In the genomic region with DNA sequence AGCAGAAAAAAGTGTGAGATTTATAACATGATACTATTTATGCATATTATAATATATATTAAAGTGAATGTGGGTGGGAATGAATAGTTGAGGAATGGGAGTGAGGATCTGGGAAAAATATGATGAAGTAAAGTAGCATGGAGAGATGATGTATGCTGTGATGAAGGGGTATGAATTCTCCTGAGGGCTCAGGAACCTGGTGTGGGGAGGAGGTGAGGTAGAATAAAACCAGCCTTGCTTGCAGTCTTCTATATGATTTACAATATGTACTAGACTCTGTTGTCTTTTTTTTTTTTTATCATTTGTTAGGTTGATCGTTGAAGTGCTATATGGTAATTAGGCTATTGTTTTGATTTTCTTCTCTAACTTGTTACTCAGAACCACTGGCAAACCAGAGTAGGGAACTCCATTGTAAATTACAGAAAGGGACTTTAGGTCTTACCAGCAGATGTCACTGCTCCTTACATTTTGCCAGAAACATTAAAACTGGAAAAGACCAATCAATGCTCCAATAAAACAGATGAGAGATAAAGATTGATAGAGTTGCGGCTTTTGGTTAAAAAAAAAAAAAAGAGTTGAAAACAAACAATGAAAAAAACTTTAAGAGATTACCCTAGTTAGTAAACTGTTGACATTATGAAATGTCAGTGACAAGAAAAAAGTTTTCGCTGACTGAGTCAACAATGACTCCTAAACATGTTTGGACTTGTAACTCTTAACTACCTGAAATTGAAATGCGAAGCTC, we compare ENCODE assay signal across 8 cellular contexts. TPM values are rescaled to one million over a fixed set of nuclear protein-coding genes. Genes with fewer than 3 reads are reported as not detected.
DNase-seq lines count a peak whose midpoint lies in the region; ATAC-seq, FAIRE-seq and TF ChIP-seq lines count a peak whose summit lies in the region.

No MANE protein-coding gene starts in this region.

- no peaks in the 10 kb centered on the region for H3K4me1 ChIP-seq in CD4-positive, CD25-positive, alpha-beta regulatory T cell (ENCODE audit: control insufficient read depth, insufficient read depth, low read length, poor library complexity, severe bottlenecking)

- no peaks in the 10 kb centered on the region for H3K9me3 Mint-ChIP-seq in CD4-positive, CD25-positive, alpha-beta regulatory T cell

- FAIRE-seq in frontal cortex (lab: Jason Lieb, UNC): peak; percentile 95

- H3K4me3 ChIP-seq in CD4-positive, CD25-positive, alpha-beta regulatory T cell (ENCODE audit: low read depth, low read length): no peak overlapping the region
- no peak overlapping the region for H3K4me3 ChIP-seq in HFF-Myc (replicated peaks; ENCODE audit: low read depth, low read length)

- no peaks in the 10 kb centered on the region for H3K27me3 ChIP-seq in CD4-positive, CD25-positive, alpha-beta regulatory T cell (ENCODE audit: control insufficient read depth, insufficient read depth, low read length)

- no peak for ATAC-seq in CD4-positive, CD25-positive, alpha-beta regulatory T cell (ENCODE audit: low read depth in 2 of 2)
- ATAC-seq in GM18498 (IDR thresholded peaks at IDR 0.05; ENCODE audit: unreplicated experiment) (no peak), GM19452 (IDR thresholded peaks at IDR 0.05; ENCODE audit: unreplicated experiment) (no peak), HG03280 (IDR thresholded peaks at IDR 0.05; ENCODE audit: unreplicated experiment) (no peak)

- no peaks in the 10 kb centered on the region for H3K4me1 Mint-ChIP-seq in CD4-positive, CD25-positive, alpha-beta regulatory T cell

- no peak overlapping the region for H3K27ac Mint-ChIP-seq in CD4-positive, CD25-positive, alpha-beta regulatory T cell

- H3K36me3 Mint-ChIP-seq in CD4-positive, CD25-positive, alpha-beta regulatory T cell: no peaks in the 10 kb centered on the region

- peaks cover 13% of the 10 kb centered on the region for H3K27me3 Mint-ChIP-seq in CD4-positive, CD25-positive, alpha-beta regulatory T cell

- no peaks in the 10 kb centered on the region for H3K9me3 ChIP-seq in CD4-positive, CD25-positive, alpha-beta regulatory T cell (ENCODE audit: control insufficient read depth in 2 of 2, low read length in 2 of 2)

- peak; percentile 51 for TF ChIP-seq CTCF in HFF-Myc (IDR thresholded peaks at IDR 0.05; ENCODE audit: low read depth, low read length, missing control alignments)

- peak in 2 of 3 donors; percentile 17 to 42 for DNase-seq in CD4-positive, CD25-positive, alpha-beta regulatory T cell
- DNase-seq in HFF-Myc (ENCODE audit: extremely low read depth, low read depth): peak; percentile 49
- DNase-seq in SK-N-DZ (ENCODE audit: low spot score): peak; percentile 4
- DNase-seq in frontal cortex (ENCODE audit: low spot score in 2 of 2): no peak
- peak; percentile 12 for DNase-seq in retina

- no peak overlapping the region for H3K4me3 Mint-ChIP-seq in CD4-positive, CD25-positive, alpha-beta regulatory T cell

- no peaks in the 10 kb centered on the region for H3K36me3 ChIP-seq in CD4-positive, CD25-positive, alpha-beta regulatory T cell (ENCODE audit: control insufficient read depth, insufficient read depth, low read length)

- H3K27ac ChIP-seq in CD4-positive, CD25-positive, alpha-beta regulatory T cell (ENCODE audit: insufficient read depth, low read length, poor library complexity, severe bottlenecking): no peak overlapping the region

RNA-seq across cellular contexts. Expression of a gene that starts 39.9 kb away (rescaled TPM):
- 1.4 TPM for total RNA-seq in CD4-positive, CD25-positive, alpha-beta regulatory T cell
- 1 to 10 TPM in 3 of 4 donors, under 1 TPM in 1; 0.62 to 1.6 (median 1.3) TPM for polyA plus RNA-seq in CD4-positive, CD25-positive, alpha-beta regulatory T cell
- 16.0 and 20.2 TPM in 2 replicates for polyA plus RNA-seq in SK-N-DZ (2014; cell fraction: cytosol; rRNA removed)
- 9.1 and 15.1 TPM in 2 replicates for polyA plus RNA-seq in SK-N-DZ (2014; cell fraction: nucleus; rRNA removed)
- 95.8 TPM for total RNA-seq in frontal cortex

Comparison
In these comparisons a context has a peak if more than half of its experiments do, and no peak if none do; other contexts are left out.
1. DNase-seq: peak in CD4-positive, CD25-positive, alpha-beta regulatory T cell (2 of 3), HFF-Myc (single experiment), SK-N-DZ (single experiment) and retina (single experiment); none in frontal cortex (0 of 2).
2. RNA of a gene that starts 39.9 kb away (total RNA-seq): 95.8 TPM in frontal cortex (single experiment); 1.4 TPM in CD4-positive, CD25-positive, alpha-beta regulatory T cell (single experiment); every median in the first group is over 10 times any median in the second.